Comparison of ENCODE assay signal across 6 cellular contexts in the genomic region with DNA sequence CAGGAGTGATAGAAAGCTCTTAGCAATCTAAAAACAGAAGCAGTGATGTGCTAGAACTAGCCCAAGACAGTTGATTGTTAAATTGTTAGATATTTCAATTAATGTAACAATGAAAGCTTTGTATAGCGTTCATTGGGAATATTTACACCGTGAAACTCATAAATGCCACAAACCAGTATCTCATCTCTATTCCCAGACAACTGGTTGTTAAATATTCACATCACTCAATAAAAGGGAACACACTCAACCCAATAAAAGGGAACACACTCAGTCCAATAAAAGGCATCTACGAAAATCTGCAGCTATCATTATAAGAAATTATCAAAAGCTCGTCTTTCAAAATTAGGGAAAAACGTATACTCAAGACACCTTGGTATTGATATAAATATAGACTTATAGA.
"Had no signal": no experiment of that assay in that cellular context is flagged by ENCODE, and none has a peak within 500 bp of the region (broad histone marks: within the 10 kb centered on the region; RNA-seq: fewer than 3 reads in every experiment).

No MANE protein-coding gene starts in this region.

- H3K4me3 ChIP-seq: GM23338, K562 had no signal

- H3K27ac Mint-ChIP-seq: GM23338, H9 had no signal

- H2AFZ ChIP-seq: GM23338 had no signal

- H3K4me2 ChIP-seq: GM23338 had no signal

- DNase-seq: H9, HCEC 1CT, IMR-90, KG1 had no signal

- H3K4me3 Mint-ChIP-seq: GM23338, H9 had no signal

- H3K4me1 Mint-ChIP-seq: GM23338 had no signal
